ENCODE assay signal across 11 cellular contexts in genomic region chr6:90008189-90008907, GRCh38.
DNase-seq lines count a peak whose midpoint lies in the region; ATAC-seq, FAIRE-seq and TF ChIP-seq lines count a peak whose summit lies in the region.
"Had no signal": no experiment of that assay in that cellular context is flagged by ENCODE, and none has a peak within 500 bp of the region (broad histone marks: within the 10 kb centered on the region; RNA-seq: fewer than 3 reads in every experiment).

No MANE protein-coding gene starts in this region.

- DNase-seq in RWPE1 (ENCODE audit: low spot score) (no peak), keratinocyte (ENCODE audit: low read depth, low spot score) (no peak), NCI-H82 (lab: John Stamatoyannopoulos, UW) (no peak), body of pancreas (no peak), endodermal cell (no peak), small intestine (no peak)
- DNase-seq: heart left ventricle had no signal

- H3K4me3 Mint-ChIP-seq in endodermal cell, result no peak overlapping the region

- peaks cover 4% of the 10 kb centered on the region for H3K4me1 Mint-ChIP-seq in endodermal cell

- no peaks in the 10 kb centered on the region for H3K9me1 ChIP-seq in keratinocyte (ENCODE audit: control insufficient read depth, extremely low read depth, insufficient read depth, low read length)

- no peak for FAIRE-seq in keratinocyte (lab: Jason Lieb, UNC)
- no peak for FAIRE-seq in small intestine (lab: Jason Lieb, UNC)

- CTCF ChIA-PET in RWPE1 (lab: Yijun Ruan, JAX), result interaction anchor here (1.0 kb wide), 1 partner anchor 68 kb away, joined by 4 read pairs; no protein-coding TSS in a partner anchor

- TF ChIP-seq CTCF in RWPE1 (conservative IDR thresholded peaks at IDR 0.05; ENCODE audit: low read depth) (no peak), keratinocyte (optimal IDR thresholded peaks at IDR 0.05 in 1 of 3, IDR thresholded peaks at IDR 0.05 in 1 of 3, conservative IDR thresholded peaks at IDR 0.05 in 1 of 3; ENCODE audit: extremely low read depth in 1 of 3, insufficient read depth in 2 of 3, low read length in 3 of 3) (no peak), body of pancreas (IDR thresholded peaks at IDR 0.05) (no peak), endodermal cell (conservative IDR thresholded peaks at IDR 0.05) (no peak)

- peaks cover 17% of the 10 kb centered on the region for H3K4me1 ChIP-seq in keratinocyte (ENCODE audit: control insufficient read depth, extremely low read depth, insufficient read depth, low read length)
- no peaks in the 10 kb centered on the region for H3K4me1 ChIP-seq in body of pancreas
- no peaks in the 10 kb centered on the region for H3K4me1 ChIP-seq in endodermal cell (ENCODE audit: control insufficient read depth, insufficient read depth, low read length)
- no peaks in the 10 kb centered on the region for H3K4me1 ChIP-seq in small intestine (ENCODE audit: control insufficient read depth in 2 of 2, insufficient read depth in 1 of 2, low read depth in 1 of 2, low read length in 1 of 2)
- H3K4me1 ChIP-seq: vagina had no signal

- H2AFZ ChIP-seq in keratinocyte (ENCODE audit: control insufficient read depth, low read length), result peak overlapping the region; percentile 72

- no peaks in the 10 kb centered on the region for H3K79me2 ChIP-seq in keratinocyte (ENCODE audit: control insufficient read depth, insufficient read depth, low read length)

- H3K27ac ChIP-seq in RWPE1, result peak overlapping the region; percentile 58; the same call in 1 of the 2 replicates
- peak overlapping the region; percentile 26 for H3K27ac ChIP-seq in keratinocyte (ENCODE audit: control insufficient read depth, insufficient read depth, low read length)
- no peak overlapping the region for H3K27ac ChIP-seq in body of pancreas
- no peak overlapping the region for H3K27ac ChIP-seq in endodermal cell (ENCODE audit: low read depth, low read length)
- no peak overlapping the region for H3K27ac ChIP-seq in small intestine (ENCODE audit: low read depth in 1 of 2, low read length in 1 of 2)
- H3K27ac ChIP-seq: KMS-11, vagina had no signal

- H3K9me3 ChIP-seq in keratinocyte (ENCODE audit: control insufficient read depth, low read depth, low read length) (no peaks in the 10 kb centered on the region), body of pancreas (no peaks in the 10 kb centered on the region), endodermal cell (ENCODE audit: control insufficient read depth, low read length) (no peaks in the 10 kb centered on the region), small intestine (ENCODE audit: control insufficient read depth, low read depth) (no peaks in the 10 kb centered on the region)
- H3K9me3 ChIP-seq: heart left ventricle, vagina had no signal

- H3K9ac ChIP-seq in keratinocyte (ENCODE audit: control insufficient read depth, extremely low read depth, insufficient read depth, low read length), result no peak overlapping the region
- no peak overlapping the region for H3K9ac ChIP-seq in endodermal cell (ENCODE audit: extremely low read depth, low read length, poor library complexity, severe bottlenecking)
- H3K9ac ChIP-seq: KMS-11 had no signal

- dilution Hi-C loops in keratinocyte (cut with MboI; ENCODE audit: extremely low pct_ligation_motif_present, low sequenced_read_pairs), result no loop called here

- H3K27me3 ChIP-seq in keratinocyte (ENCODE audit: control insufficient read depth, extremely low read depth, insufficient read depth, low read length) (no peaks in the 10 kb centered on the region), body of pancreas (no peaks in the 10 kb centered on the region), endodermal cell (ENCODE audit: control insufficient read depth, insufficient read depth, low read length, poor library complexity, severe bottlenecking) (no peaks in the 10 kb centered on the region), small intestine (ENCODE audit: control insufficient read depth in 2 of 2, insufficient read depth in 2 of 2, low read length in 2 of 2) (no peaks in the 10 kb centered on the region)
- H3K27me3 ChIP-seq: heart left ventricle, vagina had no signal

- no peaks in the 10 kb centered on the region for H3K9me3 Mint-ChIP-seq in endodermal cell

- H3K27me3 Mint-ChIP-seq in endodermal cell (ENCODE audit: insufficient read depth), result no peaks in the 10 kb centered on the region

- H3K4me2 ChIP-seq in keratinocyte (ENCODE audit: control insufficient read depth, extremely low read depth, insufficient read depth, low read depth, low read length), result peak overlapping the region; percentile 41
- H3K4me2 ChIP-seq: KMS-11 had no signal

- H3K36me3 ChIP-seq in keratinocyte (ENCODE audit: control insufficient read depth in 2 of 2, extremely low read depth in 1 of 2, insufficient read depth in 2 of 2, low read length in 2 of 2) (no peaks in the 10 kb centered on the region), body of pancreas (replicated peaks in 1 of 2; ENCODE audit: insufficient read depth in 1 of 2, low read depth in 2 of 2) (no peaks in the 10 kb centered on the region), endodermal cell (ENCODE audit: control insufficient read depth, insufficient read depth, low read length) (peaks cover 30% of the 10 kb centered on the region), small intestine (ENCODE audit: control insufficient read depth in 2 of 2, insufficient read depth in 2 of 2, low read length in 2 of 2) (no peaks in the 10 kb centered on the region)
- H3K36me3 ChIP-seq: vagina had no signal

- no peaks in the 10 kb centered on the region for H4K20me1 ChIP-seq in keratinocyte (ENCODE audit: control insufficient read depth, extremely low read depth, insufficient read depth, low read length)

- peak; percentile 62 for ATAC-seq in GM18520 (IDR thresholded peaks at IDR 0.05; ENCODE audit: unreplicated experiment)
- peak; percentile 61 for ATAC-seq in GM21576 (IDR thresholded peaks at IDR 0.05; ENCODE audit: unreplicated experiment)
- no peak for ATAC-seq in body of pancreas

- H3K4me3 ChIP-seq in keratinocyte (ENCODE audit: control insufficient read depth in 2 of 3, extremely low read depth in 1 of 3, insufficient read depth in 2 of 3, low read depth in 1 of 3, low read length in 3 of 3) (no peak overlapping the region), body of pancreas (no peak overlapping the region), endodermal cell (ENCODE audit: low read length) (no peak overlapping the region), small intestine (ENCODE audit: low read depth in 1 of 2, low read length in 2 of 2) (no peak overlapping the region)
- H3K4me3 ChIP-seq: heart left ventricle, vagina had no signal

- WGBS in body of pancreas, 2 donors, result 81 to 89% methylated on average over 4 to 9 of the region's 9 CpGs
- WGBS in endodermal cell (ENCODE audit: insufficient coverage in 1 of 2, insufficient read length in 1 of 2), 2 experiments, result 97 to 99% methylated on average over 8 to 9 of the region's 9 CpGs
- WGBS in small intestine, 3 donors, result 79 to 90% (median 80%) methylated on average over 9 of the region's 9 CpGs

- intact Hi-C loops in body of pancreas (cut with DNase I), result no loop called here

- H3K36me3 Mint-ChIP-seq in endodermal cell (ENCODE audit: low read depth), result peaks cover 18% of the 10 kb centered on the region

- POLR2A ChIA-PET in RWPE1 (lab: Yijun Ruan, JAX; ENCODE audit: low non-redundant PET), result no interaction called here

- TF ChIP-seq POLR2A in body of pancreas (IDR thresholded peaks at IDR 0.05), result no peak

- H3K27ac Mint-ChIP-seq in endodermal cell, result no peak overlapping the region

Comparison
In these comparisons a context has a peak if more than half of its experiments do, and no peak if none do; other contexts are left out.
1. H3K27ac ChIP-seq: peak in RWPE1 (single experiment) and keratinocyte (single experiment); none in body of pancreas (0 of 4), endodermal cell (single experiment) and small intestine (0 of 2).